1 cellular context compared by ENCODE assay signal in genomic region chr5:180811012-180811622, GRCh38.
A peak's percentile ranks its signal among the peaks of the same experiment; 100 is the strongest.
TF ChIP-seq lines count a peak whose summit lies in the region.

No MANE protein-coding gene starts in this region.

TF ChIP-seq in HepG2, 621 proteins besides CTCF, POLR2A, EP300 and RAD21:
- TF ChIP-seq ZNF790 (CRISPR knock-in tag; IDR thresholded peaks at IDR 0.05; ENCODE audit: borderline replicate concordance), result no peak
- no peak for TF ChIP-seq RXRB (CRISPR knock-in tag; IDR thresholded peaks at IDR 0.05; ENCODE audit: borderline replicate concordance)
- 0 out of 2 replicates have a peak, but pooled peaks have one; percentile 5 for TF ChIP-seq ZNF773 (CRISPR knock-in tag; IDR thresholded peaks at IDR 0.05; ENCODE audit: borderline replicate concordance)
- TF ChIP-seq ZSCAN21 (CRISPR knock-in tag; IDR thresholded peaks at IDR 0.05; ENCODE audit: borderline replicate concordance), result no peak
- 0 out of 2 replicates have a peak, but pooled peaks have one; percentile 17 for TF ChIP-seq HOXA9 (CRISPR knock-in tag; IDR thresholded peaks at IDR 0.05; ENCODE audit: borderline replicate concordance)
- TF ChIP-seq ZC3H13 (CRISPR knock-in tag; IDR thresholded peaks at IDR 0.05), result peak; percentile 91
- 0 out of 2 replicates have a peak, but pooled peaks have one; percentile 27 for TF ChIP-seq ZNF589 (CRISPR knock-in tag; conservative IDR thresholded peaks at IDR 0.05)
- 0 out of 2 replicates have a peak, but pooled peaks have one; percentile 12 for TF ChIP-seq ZBTB2 (CRISPR knock-in tag; IDR thresholded peaks at IDR 0.05; ENCODE audit: low read depth)
- no peak for TF ChIP-seq KAT8 (CRISPR knock-in tag; IDR thresholded peaks at IDR 0.05)
- TF ChIP-seq ZBTB21 (CRISPR knock-in tag; IDR thresholded peaks at IDR 0.05), result no peak
- peak; percentile 12 for TF ChIP-seq ZNF781 (CRISPR knock-in tag; IDR thresholded peaks at IDR 0.05; ENCODE audit: borderline replicate concordance, not compliant biosample characterization)
- 0 out of 2 replicates have a peak, but pooled peaks have one; percentile 41 for TF ChIP-seq REL (CRISPR knock-in tag; conservative IDR thresholded peaks at IDR 0.05)
- peak; percentile 59; the same call in 1 of the 2 replicates for TF ChIP-seq MTERF4 (CRISPR knock-in tag; IDR thresholded peaks at IDR 0.05)
- TF ChIP-seq AKAP8 (CRISPR knock-in tag; IDR thresholded peaks at IDR 0.05), result peak; percentile 11; the same call in 1 of the 2 replicates
- no peak for TF ChIP-seq HNRNPUL1 (IDR thresholded peaks at IDR 0.05; ENCODE audit: low read depth, low read length)
- 0 out of 2 replicates have a peak, but pooled peaks have one; percentile 20 for TF ChIP-seq TRIM24 (CRISPR knock-in tag; IDR thresholded peaks at IDR 0.05)
- TF ChIP-seq EEA1 (CRISPR knock-in tag; IDR thresholded peaks at IDR 0.05; ENCODE audit: borderline replicate concordance), result peak; percentile 4; the same call in 1 of the 2 replicates
